8 cellular contexts compared by ENCODE assay signal in the genomic region with DNA sequence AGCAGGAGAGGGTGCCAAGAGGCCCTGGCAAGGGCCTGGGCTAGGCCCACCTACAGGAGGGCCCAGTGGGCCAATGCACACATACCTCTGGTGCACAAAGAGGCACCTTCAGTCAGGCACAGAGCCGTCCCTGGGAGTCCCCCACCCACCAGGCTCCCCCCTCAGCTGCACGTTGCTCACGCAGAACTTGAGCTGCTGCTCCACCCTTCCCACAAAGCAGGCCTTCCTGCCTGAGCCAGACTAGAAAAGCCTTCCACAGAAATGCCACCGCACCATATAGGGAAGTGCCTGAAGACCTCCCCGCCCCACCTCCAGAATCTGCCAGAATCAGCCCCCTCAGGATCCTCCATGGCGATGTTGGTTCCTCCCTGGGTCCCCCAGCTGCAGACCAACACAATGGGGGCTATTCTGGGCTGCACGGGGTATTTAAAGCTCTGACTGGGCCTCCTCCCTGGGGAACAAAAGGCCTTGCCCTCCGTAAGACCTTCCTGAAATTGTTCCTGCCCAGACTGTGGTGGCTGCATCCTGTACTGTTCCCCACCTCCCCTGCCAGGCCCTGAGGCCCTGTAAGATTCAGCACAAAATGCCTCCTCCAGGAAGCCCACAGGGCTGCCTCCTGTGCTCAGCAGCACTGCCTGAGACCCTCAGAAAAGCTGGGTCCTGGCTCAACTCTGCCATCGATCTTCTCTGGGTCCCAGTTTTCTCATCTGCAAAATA. TPM values are rescaled to one million over a fixed set of nuclear protein-coding genes. Genes with fewer than 3 reads are reported as not detected.
DNase-seq lines count a peak whose midpoint lies in the region; ATAC-seq, FAIRE-seq and TF ChIP-seq lines count a peak whose summit lies in the region.

No MANE protein-coding gene starts in this region.

- H3K4me1 Mint-ChIP-seq in activated naive CD8-positive, alpha-beta T cell treated with anti-CD3 and anti-CD28 coated beads, Interleukin-2, amount 50 U/mL, for 24 hours = peaks cover 37% of the 10 kb centered on the region

- H3K4me3 Mint-ChIP-seq in activated naive CD8-positive, alpha-beta T cell treated with anti-CD3 and anti-CD28 coated beads, Interleukin-2, amount 50 U/mL, for 24 hours = peak overlapping the region; percentile 43

- FAIRE-seq in frontal cortex (lab: Jason Lieb, UNC) = no peak

- no peaks in the 10 kb centered on the region for H3K9me3 ChIP-seq in left lung

- peaks cover 68 to 94% of the 10 kb centered on the region in 2 donors for H3K4me1 ChIP-seq in left lung

- H3K27ac ChIP-seq in left lung = peak overlapping the region; percentile 65 to 81

- TF ChIP-seq CTCF in left lung (IDR thresholded peaks at IDR 0.05) = no peak

- H3K36me3 ChIP-seq in left lung = no peaks in the 10 kb centered on the region

- no peaks in the 10 kb centered on the region for H3K27me3 Mint-ChIP-seq in activated naive CD8-positive, alpha-beta T cell treated with anti-CD3 and anti-CD28 coated beads, Interleukin-2, amount 50 U/mL, for 24 hours

- intact Hi-C loops in left lung (cut with DNase I) = no loop called here

- H3K4me3 ChIP-seq in left lung = no peak overlapping the region

- H3K9me3 Mint-ChIP-seq in activated naive CD8-positive, alpha-beta T cell treated with anti-CD3 and anti-CD28 coated beads, Interleukin-2, amount 50 U/mL, for 24 hours = no peaks in the 10 kb centered on the region

- peak overlapping the region; percentile 89 for H3K27ac Mint-ChIP-seq in activated naive CD8-positive, alpha-beta T cell treated with anti-CD3 and anti-CD28 coated beads, Interleukin-2, amount 50 U/mL, for 24 hours

- no peaks in the 10 kb centered on the region for H3K36me3 Mint-ChIP-seq in activated naive CD8-positive, alpha-beta T cell treated with anti-CD3 and anti-CD28 coated beads, Interleukin-2, amount 50 U/mL, for 24 hours (ENCODE audit: low read depth)

- no peaks in the 10 kb centered on the region for H3K27me3 ChIP-seq in left lung

- peak; percentile 20 to 44 for ATAC-seq in activated CD4-positive, CD25-positive, alpha-beta regulatory T cell treated with anti-CD3 and anti-CD28 coated beads, Interleukin-2, amount 50 U/mL, for 24 hours
- peak; percentile 88 for ATAC-seq in activated naive CD8-positive, alpha-beta T cell treated with anti-CD3 and anti-CD28 coated beads, Interleukin-2, amount 50 U/mL, for 24 hours
- peak; percentile 42 for ATAC-seq in left lung
- no peak for ATAC-seq in GM21528 (IDR thresholded peaks at IDR 0.05; ENCODE audit: low FRiP score, unreplicated experiment)
- no peak for ATAC-seq in HG02678 (IDR thresholded peaks at IDR 0.05; ENCODE audit: unreplicated experiment)

- no peak for DNase-seq in activated CD4-positive, CD25-positive, alpha-beta regulatory T cell treated with anti-CD3 and anti-CD28 coated beads, Interleukin-2, amount 50 U/mL, for 72 hours
- peak; percentile 84 for DNase-seq in activated naive CD8-positive, alpha-beta T cell treated with anti-CD3 and anti-CD28 coated beads, Interleukin-2, amount 50 U/mL, for 24 hours
- DNase-seq in left lung (peak in 1 of 2 donors; percentile 69), frontal cortex (ENCODE audit: low spot score in 2 of 2) (no peak)
- DNase-seq in stimulated activated CD8-positive, alpha-beta memory T cell treated with anti-CD3 and anti-CD28 coated beads, Interleukin-7, amount 100 ng/mL, for 24 hours (ENCODE audit: low read depth) = peak; percentile 6

RNA-seq across cellular contexts. Expression of gene HSPG2, which starts 27.2 kb away (rescaled TPM):
- total RNA-seq in left lung (100 to 1,000 TPM; 324 to 434 TPM), frontal cortex (4.5 TPM)

Comparison
In these comparisons a context has a peak if more than half of its experiments do, and no peak if none do; other contexts are left out.
1. ATAC-seq: peak in activated CD4-positive, CD25-positive, alpha-beta regulatory T cell treated with anti-CD3 and anti-CD28 coated beads, Interleukin-2, amount 50 U/mL, for 24 hours (2 of 2), activated naive CD8-positive, alpha-beta T cell treated with anti-CD3 and anti-CD28 coated beads, Interleukin-2, amount 50 U/mL, for 24 hours (single experiment) and left lung (single experiment); none in GM21528 (single experiment) and HG02678 (single experiment).
2. DNase-seq: peak in activated naive CD8-positive, alpha-beta T cell treated with anti-CD3 and anti-CD28 coated beads, Interleukin-2, amount 50 U/mL, for 24 hours (single experiment) and stimulated activated CD8-positive, alpha-beta memory T cell treated with anti-CD3 and anti-CD28 coated beads, Interleukin-7, amount 100 ng/mL, for 24 hours (single experiment); none in activated CD4-positive, CD25-positive, alpha-beta regulatory T cell treated with anti-CD3 and anti-CD28 coated beads, Interleukin-2, amount 50 U/mL, for 72 hours (single experiment) and frontal cortex (0 of 2).
3. RNA of gene HSPG2, which starts 27.2 kb away (total RNA-seq): 324 to 434 TPM in left lung; 4.5 TPM in frontal cortex (single experiment); every median in the first group is over 10 times any median in the second.